Comparison of ENCODE assay signal across 8 cellular contexts in genomic region chr20:32582659-32583580, GRCh38. TPM values are rescaled to one million over a fixed set of nuclear protein-coding genes. Genes with fewer than 3 reads are reported as not detected.
A peak's percentile ranks its signal among the peaks of the same experiment; 100 is the strongest.
DNase-seq lines count a peak whose midpoint lies in the region; ATAC-seq lines count a peak whose summit lies in the region.

No MANE protein-coding gene starts in this region.

- DNase-seq in SIG-M5 treated with dmso at 0.1 percent for 504 hours (lab: John Stamatoyannopoulos, UW; ENCODE audit: unreplicated experiment), result peak; percentile 21
- DNase-seq in SIG-M5 (lab: John Stamatoyannopoulos, UW), result no peak
- peak in 2 of 3 donors; percentile 12 to 33 for DNase-seq in T-helper 17 cell
- no peak for DNase-seq in aorta
- no peak for DNase-seq in superior temporal gyrus (ENCODE audit: extremely low spot score)
- no peak for DNase-seq in DMS153 treated with DMSO at 0.1 percent for 48 hours (lab: John Stamatoyannopoulos, UW; ENCODE audit: unreplicated experiment)

- H3K27ac Mint-ChIP-seq in T-helper 17 cell, result peak overlapping the region; percentile 76
- H3K27ac Mint-ChIP-seq in dendritic cell treated with granulocyte-macrophage colony-stimulating factor and Interleukin-4, amounts not matched to agents 40 ng/mL and 50 ng/mL, for 4 days, result peak overlapping the region; percentile 76

- H3K27ac ChIP-seq in aorta (ENCODE audit: low read depth in 1 of 2, low read length in 2 of 2), result no peak overlapping the region

- H3K36me3 ChIP-seq in aorta (ENCODE audit: control insufficient read depth in 1 of 2, insufficient read depth in 2 of 2, low read length in 1 of 2), result no peaks in the 10 kb centered on the region

- ATAC-seq in T-helper 17 cell (no peak), aorta (ENCODE audit: low FRiP score) (no peak)

- intact Hi-C loops in dendritic cell treated with granulocyte-macrophage colony-stimulating factor and Interleukin-4, amounts not matched to agents 40 ng/mL and 50 ng/mL, for 4 days (cut with micrococcal nuclease), result loop anchor here (5.0 kb wide), 1 partner anchor 46 kb away; no protein-coding TSS in a partner anchor
- intact Hi-C loops in aorta (cut with DNase I), result no loop called here

- H3K27me3 Mint-ChIP-seq in T-helper 17 cell, result no peaks in the 10 kb centered on the region
- peaks cover 29% of the 10 kb centered on the region for H3K27me3 Mint-ChIP-seq in dendritic cell treated with granulocyte-macrophage colony-stimulating factor and Interleukin-4, amounts not matched to agents 40 ng/mL and 50 ng/mL, for 4 days

- H3K36me3 Mint-ChIP-seq in T-helper 17 cell (ENCODE audit: low read depth), result peaks cover 3% of the 10 kb centered on the region
- H3K36me3 Mint-ChIP-seq in dendritic cell treated with granulocyte-macrophage colony-stimulating factor and Interleukin-4, amounts not matched to agents 40 ng/mL and 50 ng/mL, for 4 days (ENCODE audit: low read depth), result peaks cover 6% of the 10 kb centered on the region

- peaks cover 57% of the 10 kb centered on the region for H3K4me1 Mint-ChIP-seq in T-helper 17 cell
- H3K4me1 Mint-ChIP-seq in dendritic cell treated with granulocyte-macrophage colony-stimulating factor and Interleukin-4, amounts not matched to agents 40 ng/mL and 50 ng/mL, for 4 days (ENCODE audit: low read depth), result peaks cover 51% of the 10 kb centered on the region

- H3K9me3 ChIP-seq in T-helper 17 cell (ENCODE audit: control insufficient read depth, low read length, poor library complexity, severe bottlenecking) (no peaks in the 10 kb centered on the region), mononuclear cell (ENCODE audit: low read depth, low read length) (no peaks in the 10 kb centered on the region), aorta (ENCODE audit: control insufficient read depth, low read length) (no peaks in the 10 kb centered on the region)

- no peaks in the 10 kb centered on the region for H3K9me3 Mint-ChIP-seq in dendritic cell treated with granulocyte-macrophage colony-stimulating factor and Interleukin-4, amounts not matched to agents 40 ng/mL and 50 ng/mL, for 4 days

- H3K4me3 Mint-ChIP-seq in T-helper 17 cell, result peak overlapping the region; percentile 87
- peak overlapping the region; percentile 64 for H3K4me3 Mint-ChIP-seq in dendritic cell treated with granulocyte-macrophage colony-stimulating factor and Interleukin-4, amounts not matched to agents 40 ng/mL and 50 ng/mL, for 4 days

- peaks cover 43% of the 10 kb centered on the region for H3K4me1 ChIP-seq in mononuclear cell (ENCODE audit: insufficient read depth, low read length)
- H3K4me1 ChIP-seq in aorta (ENCODE audit: control insufficient read depth in 1 of 2, insufficient read depth in 2 of 2, low read length in 2 of 2), result no peaks in the 10 kb centered on the region

- 7 to 15% methylated on average over 27 to 91 of the region's 91 CpGs for WGBS in aorta, 2 donors

- H3K4me3 ChIP-seq in mononuclear cell (ENCODE audit: low read length) (peak overlapping the region; percentile 24), aorta (ENCODE audit: low read length in 2 of 2) (peak overlapping the region; percentile 65 to 79)

- H3K27me3 ChIP-seq in mononuclear cell (ENCODE audit: insufficient read depth, low read length) (peaks cover 10% of the 10 kb centered on the region), aorta (ENCODE audit: control insufficient read depth in 1 of 2, insufficient read depth in 2 of 2, low read length in 1 of 2) (no peaks in the 10 kb centered on the region)

RNA-seq across cellular contexts. Expression of gene NOL4L, which starts 2.2 kb away (rescaled TPM):
- total RNA-seq in T-helper 17 cell (10 to 100 TPM; 60.9 to 62.9 TPM), mononuclear cell (26.2 TPM), aorta (10 to 100 TPM; 13.0 to 29.5 TPM)
- 1 to 10 TPM; 2.3 to 3.0 TPM for polyA plus RNA-seq in aorta

Comparison
In these comparisons a context has a peak if more than half of its experiments do, and no peak if none do; other contexts are left out.
1. DNase-seq: peak in SIG-M5 treated with dmso at 0.1 percent for 504 hours (single experiment) and T-helper 17 cell (2 of 3); none in SIG-M5 (single experiment), aorta (0 of 2), superior temporal gyrus (single experiment) and DMS153 treated with DMSO at 0.1 percent for 48 hours (single experiment).